ENCODE assay signal across 17 cellular contexts in the genomic region with DNA sequence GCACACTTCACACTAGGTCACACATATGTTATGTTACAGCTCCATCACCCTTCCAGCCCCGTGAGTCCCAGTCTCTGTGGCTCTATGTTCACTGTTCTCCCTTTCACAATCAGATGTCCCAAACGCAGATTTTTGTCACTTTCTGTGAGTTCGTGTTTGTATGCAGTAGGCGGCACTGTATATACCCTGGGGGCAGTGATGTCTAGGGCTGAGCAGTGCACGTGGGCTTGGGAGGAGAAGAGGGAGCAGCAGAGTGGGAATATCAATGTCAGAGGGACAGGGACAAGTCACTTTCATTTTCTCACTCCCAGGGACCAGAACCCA. TPM values are rescaled to one million over a fixed set of nuclear protein-coding genes. Genes with fewer than 3 reads are reported as not detected.
DNase-seq lines count a peak whose midpoint lies in the region; ATAC-seq, FAIRE-seq and TF ChIP-seq lines count a peak whose summit lies in the region.
"Had no signal": no experiment of that assay in that cellular context is flagged by ENCODE, and none has a peak within 500 bp of the region (broad histone marks: within the 10 kb centered on the region; RNA-seq: fewer than 3 reads in every experiment).

No MANE protein-coding gene starts in this region.

- TF ChIP-seq CTCF in liver (IDR thresholded peaks at IDR 0.05; ENCODE audit: low read depth, low read length, missing input control) (peak; percentile 30), HepG2 (CRISPR knock-in tag; IDR thresholded peaks at IDR 0.05) (no peak), PC-3 (conservative IDR thresholded peaks at IDR 0.05; ENCODE audit: low read depth, low read length) (0 out of 2 replicates have a peak, but pooled peaks have one; percentile 9), endothelial cell (IDR thresholded peaks at IDR 0.05; ENCODE audit: unreplicated experiment) (peak; percentile 33), D721Med (IDR thresholded peaks at IDR 0.05; ENCODE audit: insufficient read depth, missing control alignments) (no peak)

- CTCF ChIA-PET in HepG2 (lab: Yijun Ruan, JAX; ENCODE audit: low intra/inter-chr PET ratio, low total read pairs): interaction anchor here (1.0 kb wide), 1 partner anchor 64 kb away, joined by 3 read pairs; no protein-coding TSS in a partner anchor
- CTCF ChIA-PET in PC-3 (lab: Charles Lee): no interaction called here

- POLR2A ChIA-PET in HepG2 (lab: Yijun Ruan, JAX): no interaction called here
- POLR2A ChIA-PET in PC-3 (lab: Charles Lee; ENCODE audit: unreplicated experiment): no interaction called here

- no peaks in the 10 kb centered on the region for H3K4me1 ChIP-seq in liver (ENCODE audit: control insufficient read depth in 4 of 4, insufficient read depth in 4 of 4, low read length in 3 of 4)
- no peaks in the 10 kb centered on the region for H3K4me1 ChIP-seq in HepG2 (ENCODE audit: insufficient read depth, low read length)
- H3K4me1 ChIP-seq in PC-3 (ENCODE audit: insufficient read depth, low read length): peaks cover 4% of the 10 kb centered on the region; the same call in 1 of the 2 replicates

- H3K4me3 ChIP-seq in liver (ENCODE audit: low read depth in 1 of 3, low read length in 3 of 3) (no peak overlapping the region), HepG2 (replicated peaks in 1 of 3; ENCODE audit: insufficient read depth in 1 of 3, low read depth in 2 of 3, low read length in 3 of 3) (no peak overlapping the region), PC-3 (ENCODE audit: low read length) (no peak overlapping the region)

- no TSS peak for BruUV-seq in HepG2 (replicated peaks; lab: Mats Ljungman, UMichigan)
- BruUV-seq in PC-3 (replicated peaks; lab: Mats Ljungman, UMichigan): no TSS peak

- ATAC-seq in HepG2 (no peak), PC-3 (no peak), GM19324 (IDR thresholded peaks at IDR 0.05; ENCODE audit: low FRiP score, unreplicated experiment) (no peak), GM21717 (IDR thresholded peaks at IDR 0.05; ENCODE audit: unreplicated experiment) (no peak)

- TF ChIP-seq EP300 in HepG2 (IDR thresholded peaks at IDR 0.05; ENCODE audit: low read depth in 2 of 2, low read length in 2 of 2) (no peak), HepG2 (CRISPR knock-in tag; IDR thresholded peaks at IDR 0.05; ENCODE audit: borderline replicate concordance) (no peak)

- H3K36me3 ChIP-seq in liver (ENCODE audit: control insufficient read depth in 4 of 4, insufficient read depth in 3 of 4, low read depth in 1 of 4, low read length in 3 of 4) (no peaks in the 10 kb centered on the region), HepG2 (replicated peaks in 1 of 2; ENCODE audit: control insufficient read depth in 1 of 2, insufficient read depth in 2 of 2, low read length in 2 of 2) (no peaks in the 10 kb centered on the region), PC-3 (ENCODE audit: low read depth, low read length) (no peaks in the 10 kb centered on the region)

- no peak for TF ChIP-seq POLR2A in HepG2 (IDR thresholded peaks at IDR 0.05; ENCODE audit: insufficient read depth in 1 of 2, low read depth in 2 of 2, low read length in 2 of 2)

- H4K20me1 ChIP-seq in HepG2 (ENCODE audit: insufficient read depth, low read length) (no peaks in the 10 kb centered on the region), PC-3 (ENCODE audit: low read length) (no peaks in the 10 kb centered on the region)

- no peak overlapping the region for H3K27ac Mint-ChIP-seq in endothelial cell (ENCODE audit: unreplicated experiment)

- H3K27me3 ChIP-seq in liver (ENCODE audit: control insufficient read depth in 4 of 4, insufficient read depth in 4 of 4, low read length in 3 of 4): no peaks in the 10 kb centered on the region
- H3K27me3 ChIP-seq in HepG2 (ENCODE audit: control insufficient read depth in 1 of 2, insufficient read depth in 2 of 2, low read length in 2 of 2): no peaks in the 10 kb centered on the region
- no peaks in the 10 kb centered on the region for H3K27me3 ChIP-seq in PC-3 (ENCODE audit: low read length)

- no peak overlapping the region for H2AFZ ChIP-seq in HepG2 (ENCODE audit: low read length)
- H2AFZ ChIP-seq in PC-3 (ENCODE audit: low read length): no peak overlapping the region

- H3K79me2 ChIP-seq in HepG2 (ENCODE audit: insufficient read depth, low read length) (no peaks in the 10 kb centered on the region), PC-3 (ENCODE audit: low read length) (no peaks in the 10 kb centered on the region)

- no peak overlapping the region for H3K4me2 ChIP-seq in HepG2 (ENCODE audit: low read depth, low read length)
- no peak overlapping the region for H3K4me2 ChIP-seq in PC-3 (ENCODE audit: low read length)
- H3K4me2 ChIP-seq: SK-N-SH had no signal

- H3K9ac ChIP-seq in liver (ENCODE audit: low read depth in 1 of 2, low read length in 2 of 2): no peak overlapping the region
- no peak overlapping the region for H3K9ac ChIP-seq in HepG2 (ENCODE audit: insufficient read depth, low read depth, low read length)
- no peak overlapping the region for H3K9ac ChIP-seq in PC-3 (ENCODE audit: low read length)
- H3K9ac ChIP-seq: SK-N-SH had no signal

- H3K27ac ChIP-seq in liver (ENCODE audit: low read depth in 1 of 2, low read length in 2 of 2): no peak overlapping the region
- no peak overlapping the region for H3K27ac ChIP-seq in HepG2 (ENCODE audit: extremely low read length, insufficient read depth, low read length)
- no peak overlapping the region for H3K27ac ChIP-seq in PC-3 (ENCODE audit: low read length)
- H3K27ac ChIP-seq: HL-60 had no signal

- peaks cover 3% of the 10 kb centered on the region for H3K36me3 Mint-ChIP-seq in endothelial cell (ENCODE audit: low read depth, unreplicated experiment)

- H3K9me3 Mint-ChIP-seq in endothelial cell (ENCODE audit: unreplicated experiment): peaks cover 5% of the 10 kb centered on the region

- WGBS in liver: 67% methylated on average over 5 of the region's 5 CpGs
- WGBS in HepG2 (ENCODE audit: low lambda C conversion rate): 41% methylated on average over 4 of the region's 5 CpGs

- no peaks in the 10 kb centered on the region for H3K4me1 Mint-ChIP-seq in endothelial cell (ENCODE audit: unreplicated experiment)

- H3K4me3 Mint-ChIP-seq in endothelial cell (ENCODE audit: unreplicated experiment): peak overlapping the region; percentile 3

- intact Hi-C loops in HepG2 (cut with micrococcal nuclease; ENCODE audit: unreplicated experiment): no loop called here
- intact Hi-C loops in PC-3 (cut with micrococcal nuclease): no loop called here

- TF ChIP-seq RAD21 in liver (IDR thresholded peaks at IDR 0.05): no peak
- no peak for TF ChIP-seq RAD21 in HepG2 (CRISPR knock-in tag; IDR thresholded peaks at IDR 0.05)

- no peak for DNase-seq in HepG2 (ENCODE audit: low spot score)
- DNase-seq in PC-3: no peak
- no peak for DNase-seq in endothelial cell (ENCODE audit: low spot score)
- no peak for DNase-seq in activated CD4-positive, alpha-beta T cell treated with anti-CD3 and anti-CD28 coated beads, Interleukin-2, amount 50 U/mL, for 48 hours
- DNase-seq in D721Med (ENCODE audit: insufficient read length, low spot score): no peak
- DNase-seq: DMS79, KG1, NCI-H2081, NCI-H524, Right ventricle myocardium superior, T-helper 1 cell had no signal

- no peaks in the 10 kb centered on the region for H3K9me2 ChIP-seq in PC-3 (replicated peaks; ENCODE audit: low read length)
- H3K9me2 ChIP-seq: SK-N-SH had no signal

- H3K27me3 Mint-ChIP-seq in endothelial cell (ENCODE audit: unreplicated experiment): peaks cover 9% of the 10 kb centered on the region

- FAIRE-seq in HepG2 (lab: Jason Lieb, UNC): no peak
- no peak for FAIRE-seq in D721Med (lab: Jason Lieb, UNC)
- FAIRE-seq: GM12892 had no signal

- no peaks in the 10 kb centered on the region for H3K9me3 ChIP-seq in liver (ENCODE audit: control insufficient read depth in 4 of 4, low read length in 3 of 4)
- no peaks in the 10 kb centered on the region for H3K9me3 ChIP-seq in HepG2 (ENCODE audit: low read length)
- no peaks in the 10 kb centered on the region for H3K9me3 ChIP-seq in PC-3 (ENCODE audit: low read length)
- H3K9me3 ChIP-seq: SK-N-SH had no signal

- in situ Hi-C loops in HepG2 (cut with HindIII; ENCODE audit: extremely low pct_ligation_motif_present, low pct_unique_long_range_greater_than_20kb): no loop called here

- no peaks in the 10 kb centered on the region for H3F3A ChIP-seq in PC-3 (ENCODE audit: low read length, unreplicated experiment)

TF ChIP-seq in liver, 16 proteins besides CTCF, POLR2A, EP300 and RAD21 (continues in another document):
- TF ChIP-seq GABPA (IDR thresholded peaks at IDR 0.05 in 1 of 2, conservative IDR thresholded peaks at IDR 0.05 in 1 of 2): no peak
- no peak for TF ChIP-seq NR2F2 (IDR thresholded peaks at IDR 0.05)
- TF ChIP-seq EGR1 (IDR thresholded peaks at IDR 0.05; ENCODE audit: low read depth in 2 of 2): no peak
- no peak for TF ChIP-seq YY1 (IDR thresholded peaks at IDR 0.05)

RNA-seq across cellular contexts. Expression of a gene that starts 22.0 kb away (rescaled TPM):
- total RNA-seq in liver: not detected
- polyA plus RNA-seq in liver: not detected
- not detected in 2 replicates for total RNA-seq in HepG2 (2016; rRNA removed; fragmentation: Illumina TruSeq; extraction: Trizol)
- total RNA-seq in HepG2 (2016; cell fraction: cytosol; rRNA removed; fragmentation: Illumina TruSeq; extraction: Trizol; ENCODE audit: low read depth): not detected in 2 replicates
- not detected in 2 replicates for total RNA-seq in HepG2 (2016; cell fraction: insoluble cytoplasmic fraction; rRNA removed; fragmentation: Illumina TruSeq; extraction: Trizol)
- total RNA-seq in HepG2 (2016; cell fraction: membrane; rRNA removed; fragmentation: Illumina TruSeq; extraction: Trizol): not detected in 2 replicates
- total RNA-seq in HepG2 (2016; cell fraction: nucleus; rRNA removed; fragmentation: Illumina TruSeq; extraction: Trizol): not detected in 2 replicates
- not detected in 2 replicates for polyA plus RNA-seq in HepG2 (2011; rRNA removed)
- polyA plus RNA-seq in HepG2 (2011; cell fraction: cytosol; rRNA removed): not detected in 2 replicates
- polyA plus RNA-seq in HepG2 (2011; cell fraction: nucleus; rRNA removed): not detected in 2 replicates
- polyA plus RNA-seq in HepG2 (2012): not detected in 2 replicates
- not detected in 2 replicates for polyA plus RNA-seq in HepG2 (2016; cell fraction: cytosol; fragmentation: Illumina TruSeq; extraction: Trizol; ENCODE audit: low read depth)
- polyA plus RNA-seq in HepG2 (2016; cell fraction: insoluble cytoplasmic fraction; fragmentation: Illumina TruSeq; extraction: Trizol; ENCODE audit: low read depth): not detected in 2 replicates
- polyA plus RNA-seq in HepG2 (2016; cell fraction: membrane; fragmentation: Illumina TruSeq; extraction: Trizol; ENCODE audit: low read depth): not detected in 2 replicates
- polyA plus RNA-seq in HepG2 (2016; cell fraction: nucleus; fragmentation: Illumina TruSeq; extraction: Trizol; ENCODE audit: insufficient read depth, low read depth): not detected in 2 replicates
- polyA minus RNA-seq in HepG2 (2011; rRNA and poly(A)+ RNA removed; ENCODE audit: low replicate concordance): not detected in 2 replicates
- polyA minus RNA-seq in HepG2 (2011; cell fraction: cytosol; rRNA and poly(A)+ RNA removed): not detected in 2 replicates
- not detected in 2 replicates for polyA minus RNA-seq in HepG2 (2011; cell fraction: nucleus; rRNA and poly(A)+ RNA removed)
- total RNA-seq in PC-3 (2014; rRNA removed): not detected in 2 replicates
- not detected for total RNA-seq in endothelial cell (ENCODE audit: unreplicated experiment)
- total RNA-seq: Right ventricle myocardium superior had no signal

Comparison
In these comparisons a context has a peak if more than half of its experiments do, and no peak if none do; other contexts are left out.
1. CTCF ChIP-seq: peak in liver (single experiment), PC-3 (single experiment) and endothelial cell (single experiment); none in HepG2 (single experiment) and D721Med (single experiment).